ENCODE assay signal across 13 cellular contexts in the genomic region with DNA sequence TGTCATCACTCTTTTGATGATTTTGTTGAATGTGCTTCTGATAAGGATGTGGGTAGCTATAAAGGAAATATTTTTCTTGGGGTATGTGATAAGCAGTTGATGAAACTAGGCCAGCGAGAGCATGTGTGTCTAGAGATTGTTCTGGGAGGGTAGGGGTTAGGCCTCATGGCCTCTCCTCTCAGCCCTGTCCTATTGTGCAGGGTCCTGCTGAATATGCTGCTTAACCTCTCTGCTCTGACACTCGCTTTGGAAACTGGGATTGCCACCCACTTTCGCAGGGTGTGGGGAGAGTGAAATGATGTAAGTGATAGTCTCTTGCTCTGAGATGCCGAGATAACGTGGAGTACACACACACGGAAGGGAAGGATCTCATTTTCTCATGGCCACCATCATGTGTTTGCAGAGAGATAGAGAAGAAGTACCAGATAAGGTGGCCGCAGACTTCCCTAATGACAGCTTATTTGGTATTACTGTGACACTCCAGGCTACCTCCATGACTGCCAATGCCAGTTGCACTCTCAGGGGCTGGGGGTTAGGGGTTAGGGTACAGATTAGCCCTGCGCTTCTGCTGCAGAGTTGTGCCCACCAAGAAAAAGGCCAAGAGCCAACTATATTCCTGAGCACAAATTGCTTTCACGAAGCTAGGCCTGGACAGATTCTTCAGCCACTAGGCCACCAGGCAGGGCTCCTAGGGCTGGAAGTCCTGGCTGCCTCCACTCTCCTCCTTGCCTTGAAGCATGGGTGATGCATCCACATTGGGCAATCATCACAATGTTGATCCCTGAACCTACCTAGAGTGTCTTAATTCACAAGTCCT. TPM values are rescaled to one million over a fixed set of nuclear protein-coding genes. Genes with fewer than 3 reads are reported as not detected.
DNase-seq lines count a peak whose midpoint lies in the region; ATAC-seq and TF ChIP-seq lines count a peak whose summit lies in the region.
"Had no signal": no experiment of that assay in that cellular context is flagged by ENCODE, and none has a peak within 500 bp of the region (broad histone marks: within the 10 kb centered on the region; RNA-seq: fewer than 3 reads in every experiment).

No MANE protein-coding gene starts in this region.

- no peaks in the 10 kb centered on the region for H3K9me3 ChIP-seq in effector memory CD4-positive, alpha-beta T cell (ENCODE audit: control insufficient read depth, low read length)
- H3K9me3 ChIP-seq: prostate gland had no signal

- no peak overlapping the region for H3K4me3 ChIP-seq in effector memory CD4-positive, alpha-beta T cell (ENCODE audit: insufficient read depth, low read depth, low read length, poor library complexity, severe bottlenecking)
- H3K4me3 ChIP-seq: dorsolateral prefrontal cortex, prostate gland had no signal

- peak; percentile 70 for DNase-seq in KBM-7
- DNase-seq in activated CD4-positive, alpha-beta T cell treated with anti-CD3 and anti-CD28 coated beads, Interleukin-2, amount 50 U/mL, for 1 hour, result peak; percentile 42
- peak; percentile 46 to 64 (median 48) for DNase-seq in effector memory CD4-positive, alpha-beta T cell
- peak; percentile 72 for DNase-seq in stimulated activated CD8-positive, alpha-beta memory T cell treated with anti-CD3 and anti-CD28 coated beads, Interleukin-4, amount 100 ng/mL, for 48 hours
- DNase-seq in glutamatergic neuron, result no peak
- DNase-seq in NCI-H187 (lab: John Stamatoyannopoulos, UW), result no peak
- no peak for DNase-seq in retina
- DNase-seq: activated CD4-positive, CD25-positive, alpha-beta regulatory T cell treated with anti-CD3 and anti-CD28 coated beads, Interleukin-2, amount 50 U/mL, for 72 hours; dorsolateral prefrontal cortex; EL; Karpas-422 had no signal

- H3K27me3 ChIP-seq in effector memory CD4-positive, alpha-beta T cell (replicated peaks; ENCODE audit: control insufficient read depth, insufficient read depth, low read length, poor library complexity, severe bottlenecking), result no peaks in the 10 kb centered on the region
- H3K27me3 ChIP-seq: dorsolateral prefrontal cortex had no signal

- in situ Hi-C loops in KBM-7 (cut with MboI; ENCODE audit: low pct_unique_long_range_greater_than_20kb, low sequenced_read_pairs), result no loop called here

- no peak overlapping the region for H3K4me3 Mint-ChIP-seq in glutamatergic neuron (ENCODE audit: unreplicated experiment)

- H3K27ac ChIP-seq in effector memory CD4-positive, alpha-beta T cell (ENCODE audit: insufficient read depth, low read length, poor library complexity, severe bottlenecking), result peak overlapping the region; percentile 94
- H3K27ac ChIP-seq: dorsolateral prefrontal cortex had no signal

- peaks cover 5% of the 10 kb centered on the region for H3K9me3 Mint-ChIP-seq in glutamatergic neuron (ENCODE audit: unreplicated experiment)

- no peak overlapping the region for H3K27ac Mint-ChIP-seq in glutamatergic neuron (ENCODE audit: unreplicated experiment)

- no peaks in the 10 kb centered on the region for H3K36me3 ChIP-seq in effector memory CD4-positive, alpha-beta T cell (ENCODE audit: control insufficient read depth, insufficient read depth, low read length)
- H3K36me3 ChIP-seq: prostate gland had no signal

- no peak for ATAC-seq in HG03139 (IDR thresholded peaks at IDR 0.05; ENCODE audit: unreplicated experiment)

- peaks cover 74% of the 10 kb centered on the region for H3K4me1 ChIP-seq in effector memory CD4-positive, alpha-beta T cell (ENCODE audit: control insufficient read depth, insufficient read depth, low read length, poor library complexity, severe bottlenecking)

- H3K4me1 Mint-ChIP-seq in glutamatergic neuron (ENCODE audit: low read depth, unreplicated experiment), result peaks cover 16% of the 10 kb centered on the region

- H3K27me3 Mint-ChIP-seq in glutamatergic neuron (ENCODE audit: unreplicated experiment), result peaks cover 3% of the 10 kb centered on the region

- no peak for TF ChIP-seq CTCF in glutamatergic neuron (IDR thresholded peaks at IDR 0.05; ENCODE audit: partially characterized antibody, unreplicated experiment)

- H3K36me3 Mint-ChIP-seq in glutamatergic neuron (ENCODE audit: unreplicated experiment), result no peaks in the 10 kb centered on the region

RNA-seq across cellular contexts. Expression of gene TNFAIP8, which starts 25.2 kb away (rescaled TPM):
- 2.5 TPM for total RNA-seq in glutamatergic neuron (ENCODE audit: unreplicated experiment)

Comparison
In these comparisons a context has a peak if more than half of its experiments do, and no peak if none do; other contexts are left out.
1. DNase-seq: peak in KBM-7 (single experiment), activated CD4-positive, alpha-beta T cell treated with anti-CD3 and anti-CD28 coated beads, Interleukin-2, amount 50 U/mL, for 1 hour (single experiment), effector memory CD4-positive, alpha-beta T cell (3 of 3) and stimulated activated CD8-positive, alpha-beta memory T cell treated with anti-CD3 and anti-CD28 coated beads, Interleukin-4, amount 100 ng/mL, for 48 hours (single experiment); none in glutamatergic neuron (single experiment), NCI-H187 (0 of 2) and retina (single experiment).